8 cellular contexts compared by ENCODE assay signal in genomic region chr12:109880938-109881337, GRCh38. TPM values are rescaled to one million over a fixed set of nuclear protein-coding genes. Genes with fewer than 3 reads are reported as not detected.
A peak's percentile ranks its signal among the peaks of the same experiment; 100 is the strongest.
DNase-seq lines count a peak whose midpoint lies in the region; ATAC-seq and TF ChIP-seq lines count a peak whose summit lies in the region.

No MANE protein-coding gene starts in this region.

- TF ChIP-seq EP300 in sigmoid colon (IDR thresholded peaks at IDR 0.05) = no peak

- H3K79me2 ChIP-seq in GM23248 (ENCODE audit: insufficient read depth) = peaks cover 41% of the 10 kb centered on the region

- peak overlapping the region; percentile 71 for H3K9ac ChIP-seq in GM23248

- H3K4me1 ChIP-seq in GM23248 (ENCODE audit: insufficient read depth) = peaks cover 25% of the 10 kb centered on the region
- H3K4me1 ChIP-seq in sigmoid colon = peaks cover 0 to 28% (median 25%) of the 10 kb centered on the region in 4 donors

- peak overlapping the region; percentile 76 for H3K4me2 ChIP-seq in GM23248 (ENCODE audit: unreplicated experiment)

- H3K27me3 ChIP-seq in GM23248 (replicated peaks; ENCODE audit: insufficient read depth) (no peaks in the 10 kb centered on the region), sigmoid colon (peaks cover 0 to 4% (median 0%) of the 10 kb centered on the region in 3 donors)

- H3K36me3 ChIP-seq in GM23248 (ENCODE audit: low read depth) (no peaks in the 10 kb centered on the region), sigmoid colon (no peaks in the 10 kb centered on the region)

- no peaks in the 10 kb centered on the region for H4K20me1 ChIP-seq in GM23248 (ENCODE audit: insufficient read depth)

- H3K27ac ChIP-seq in GM23248 (no peak overlapping the region), sigmoid colon (peak overlapping the region in 2 of 4 donors; percentile 56 to 86)

- no peak for DNase-seq in GM23248
- peak; percentile 16 for DNase-seq in SW480 (ENCODE audit: low spot score)
- no peak for DNase-seq in fibroblast of villous mesenchyme (ENCODE audit: low read depth)
- DNase-seq in sigmoid colon = no peak
- no peak for DNase-seq in NCI-H187 treated with DMSO at 0.1 percent for 48 hours (lab: John Stamatoyannopoulos, UW)
- DNase-seq in DMS153 (lab: John Stamatoyannopoulos, UW) = no peak

- no peaks in the 10 kb centered on the region for H3K9me2 ChIP-seq in GM23248 (ENCODE audit: insufficient read depth)

- in situ Hi-C loops in GM23248 (cut with MboI) = no loop called here

- WGBS in GM23248 (ENCODE audit: low coverage in 1 of 2, low lambda C conversion rate in 2 of 2, missing lambda C conversion rate in 2 of 2), 2 experiments = 16 to 22% methylated on average over 9 of the region's 9 CpGs
- 6 to 13% methylated on average over 9 of the region's 9 CpGs for WGBS in sigmoid colon, 2 donors

- H3K4me3 ChIP-seq in GM23248 (peak overlapping the region; percentile 98), fibroblast of villous mesenchyme (ENCODE audit: low read depth, low read length) (peak overlapping the region; percentile 75), sigmoid colon (peak overlapping the region; percentile 52 to 94 (median 84))

- TF ChIP-seq CTCF in fibroblast of villous mesenchyme (IDR thresholded peaks at IDR 0.05; ENCODE audit: insufficient read depth, low read depth, low read length) (no peak), sigmoid colon (IDR thresholded peaks at IDR 0.05) (no peak)

- intact Hi-C loops in sigmoid colon (cut with DNase I) = loop anchor here (1.0 to 10.0 kb wide), 2 partner anchors 76 to 306 kb away; partner anchors contain the start of genes MMAB and MVK

- ATAC-seq in GM21447 (IDR thresholded peaks at IDR 0.05; ENCODE audit: unreplicated experiment) = no peak
- no peak for ATAC-seq in HG03442 (IDR thresholded peaks at IDR 0.05; ENCODE audit: unreplicated experiment)

- TF ChIP-seq POLR2A in sigmoid colon (IDR thresholded peaks at IDR 0.05) = no peak

- peak overlapping the region; percentile 87 for H2AFZ ChIP-seq in GM23248

- peaks cover 6% of the 10 kb centered on the region; the same call in 1 of the 2 replicates for H3F3A ChIP-seq in GM23248 (ENCODE audit: insufficient read depth)

- H3K9me3 ChIP-seq in GM23248 (ENCODE audit: low read depth) (no peaks in the 10 kb centered on the region), sigmoid colon (no peaks in the 10 kb centered on the region)

RNA-seq across cellular contexts. Expression of gene GLTP, which starts 0.6 kb away (rescaled TPM):
- total RNA-seq in GM23248 (2014; rRNA removed; shearing (Covaris generic)) = 62.2 and 96.5 TPM in 2 replicates
- 92.8 and 96.0 TPM in 2 replicates for polyA plus RNA-seq in GM23248 (2016; fragmentation: Nextera tagmentation; extraction: Ambion mirVana)
- 50.3 and 52.2 TPM in 2 replicates for total RNA-seq in fibroblast of villous mesenchyme
- total RNA-seq in sigmoid colon = 10 to 100 TPM; 33.5 to 45.3 (median 40.3) TPM
- polyA plus RNA-seq in sigmoid colon = 100 to 1,000 TPM in 1 of 3 donors, 10 to 100 TPM in 2; 48.7 to 105 (median 83.5) TPM

RNA-seq across cellular contexts. Expression of gene TCHP, which starts 19.1 kb away (rescaled TPM):
- total RNA-seq in GM23248 (2014; rRNA removed; shearing (Covaris generic)) = 11.7 and 14.7 TPM in 2 replicates
- 9.7 and 11.5 TPM in 2 replicates for polyA plus RNA-seq in GM23248 (2016; fragmentation: Nextera tagmentation; extraction: Ambion mirVana)
- 9.0 and 9.1 TPM in 2 replicates for total RNA-seq in fibroblast of villous mesenchyme
- 10 to 100 TPM; 12.8 to 42.9 (median 16.3) TPM for total RNA-seq in sigmoid colon
- polyA plus RNA-seq in sigmoid colon = 10 to 100 TPM; 12.5 to 18.1 (median 13.8) TPM

RNA-seq across cellular contexts. Expression of gene TRPV4, which starts 47.7 kb away (rescaled TPM):
- total RNA-seq in GM23248 (2014; rRNA removed; shearing (Covaris generic)) = 0.65 and 1.6 TPM in 2 replicates
- 2.6 and 2.9 TPM in 2 replicates for polyA plus RNA-seq in GM23248 (2016; fragmentation: Nextera tagmentation; extraction: Ambion mirVana)
- 0.43 and 0.97 TPM in 2 replicates for total RNA-seq in fibroblast of villous mesenchyme
- total RNA-seq in sigmoid colon = under 1 TPM in 3 of 4 donors, not detected in 1; 0.14 to 0.55 (median 0.36) TPM
- under 1 TPM; 0.23 to 0.60 (median 0.42) TPM for polyA plus RNA-seq in sigmoid colon
